Comparison of ENCODE assay signal across 24 cellular contexts in the genomic region with DNA sequence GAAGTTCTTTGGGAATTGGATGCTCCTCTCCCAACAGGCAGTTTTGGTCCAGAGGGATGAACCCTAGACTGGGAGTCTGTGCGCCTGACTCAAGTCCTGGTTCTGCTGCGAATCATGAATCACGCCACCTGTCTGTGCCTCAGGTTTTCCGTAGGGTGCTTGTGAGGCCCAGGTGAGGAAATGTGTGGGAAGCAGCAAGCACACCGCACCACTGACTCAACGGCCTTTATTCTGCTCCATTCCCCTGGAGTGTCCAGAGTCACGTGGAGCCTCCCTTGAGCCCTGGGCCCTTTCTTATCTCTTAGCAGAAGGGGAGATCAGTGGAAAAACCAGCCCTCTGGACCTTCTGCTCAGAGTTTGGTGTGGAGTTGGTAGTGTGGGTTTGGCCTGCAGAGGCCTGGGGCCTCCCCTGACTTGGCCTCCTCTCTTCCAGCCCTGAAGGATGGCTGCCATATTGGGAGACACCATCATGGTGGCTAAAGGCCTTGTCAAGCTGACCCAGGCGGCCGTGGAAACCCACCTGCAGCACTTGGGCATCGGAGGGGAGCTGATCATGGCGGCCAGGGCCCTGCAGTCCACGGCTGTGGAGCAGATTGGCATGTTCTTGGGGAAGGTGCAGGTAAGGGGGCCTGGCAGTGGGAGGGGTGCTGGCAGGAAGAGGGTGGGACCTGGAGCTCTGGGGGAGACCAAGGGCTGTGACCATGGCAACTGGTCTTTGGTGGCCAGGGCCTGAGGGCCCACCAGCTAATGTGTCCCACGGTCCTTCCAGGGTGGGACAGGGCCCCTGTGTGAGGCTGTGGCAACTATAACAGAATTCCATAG. TPM values are rescaled to one million over a fixed set of nuclear protein-coding genes. Genes with fewer than 3 reads are reported as not detected.
DNase-seq lines count a peak whose midpoint lies in the region; ATAC-seq and TF ChIP-seq lines count a peak whose summit lies in the region.
"Had no signal": no experiment of that assay in that cellular context is flagged by ENCODE, and none has a peak within 500 bp of the region (broad histone marks: within the 10 kb centered on the region; RNA-seq: fewer than 3 reads in every experiment).

No MANE protein-coding gene starts in this region.

- no peaks in the 10 kb centered on the region for H3K9me3 ChIP-seq in skeletal muscle tissue (ENCODE audit: control insufficient read depth in 3 of 3, low read length in 3 of 3)
- H3K9me3 ChIP-seq: left lung, prostate gland, SK-N-SH, transverse colon had no signal

- intact Hi-C loops in activated CD8-positive, alpha-beta T cell treated with anti-CD3 and anti-CD28 coated beads for 36 hours (cut with micrococcal nuclease) = no loop called here

- ATAC-seq in activated CD8-positive, alpha-beta T cell treated with anti-CD3 and anti-CD28 coated beads for 36 hours = peak; percentile 24
- ATAC-seq in activated CD8-positive, alpha-beta T cell treated with anti-CD3 and anti-CD28 coated beads, Interleukin-2, amount 10 ng/mL, durations not matched to agents 7 days and 5 days = no peak
- ATAC-seq in stimulated activated naive CD8-positive, alpha-beta T cell treated with anti-CD3 and anti-CD28 coated beads, Interleukin-15, Interleukin-2, amounts not matched to agents 100 U/mL and 50 U/mL, for 24 hours = peak; percentile 66
- ATAC-seq in stimulated activated naive CD8-positive, alpha-beta T cell treated with anti-CD3 and anti-CD28 coated beads, Interleukin-15, amount 100 ng/mL, for 72 hours = no peak
- ATAC-seq in HG02642 (IDR thresholded peaks at IDR 0.05; ENCODE audit: poor library complexity, unreplicated experiment) = no peak
- ATAC-seq in SK-N-SH treated with all-trans-retinoic acid at 6 μM for 48 hours = no peak
- ATAC-seq: activated CD8-positive, alpha-beta memory T cell treated with anti-CD3 and anti-CD28 coated beads, Interleukin-2, amount 10 ng/mL, durations not matched to agents 7 days and 5 days; left lung had no signal

- peaks cover 71 to 92% (median 86%) of the 10 kb centered on the region in 3 donors for H3K4me1 ChIP-seq in skeletal muscle tissue (ENCODE audit: control insufficient read depth in 3 of 3, insufficient read depth in 3 of 3, low read length in 3 of 3)
- H3K4me1 ChIP-seq: left lung, prostate gland, transverse colon had no signal

- no peak overlapping the region for H3K9ac ChIP-seq in skeletal muscle tissue (ENCODE audit: low read depth in 1 of 3, low read length in 3 of 3)
- H3K9ac ChIP-seq: SK-N-SH had no signal

- CTCF ChIA-PET in activated CD8-positive, alpha-beta T cell treated with anti-CD3 and anti-CD28 coated beads for 36 hours (lab: Charles Lee) = no interaction called here
- CTCF ChIA-PET in activated CD8-positive, alpha-beta T cell treated with anti-CD3 and anti-CD28 coated beads, Interleukin-2, amount 10 ng/mL, durations not matched to agents 7 days and 5 days (lab: Charles Lee) = no interaction called here

- no peaks in the 10 kb centered on the region for H3K27me3 ChIP-seq in skeletal muscle tissue (ENCODE audit: control insufficient read depth in 3 of 3, insufficient read depth in 3 of 3, low read length in 3 of 3)
- H3K27me3 ChIP-seq: left lung, transverse colon had no signal

- POLR2A ChIA-PET in activated CD8-positive, alpha-beta T cell treated with anti-CD3 and anti-CD28 coated beads for 36 hours (lab: Charles Lee) = no interaction called here
- POLR2A ChIA-PET in activated CD8-positive, alpha-beta T cell treated with anti-CD3 and anti-CD28 coated beads, Interleukin-2, amount 10 ng/mL, durations not matched to agents 7 days and 5 days (lab: Charles Lee) = interaction anchor here (0.7 kb wide), 1 partner anchor 26 kb away, joined by 3 read pairs; no protein-coding TSS in a partner anchor

- H3K27me3 Mint-ChIP-seq in activated CD8-positive, alpha-beta T cell treated with anti-CD3 and anti-CD28 coated beads for 36 hours = no peaks in the 10 kb centered on the region
- no peaks in the 10 kb centered on the region for H3K27me3 Mint-ChIP-seq in activated CD8-positive, alpha-beta T cell treated with anti-CD3 and anti-CD28 coated beads, Interleukin-2, amount 10 ng/mL, durations not matched to agents 7 days and 5 days (ENCODE audit: low read depth)
- no peaks in the 10 kb centered on the region for H3K27me3 Mint-ChIP-seq in stimulated activated naive CD8-positive, alpha-beta T cell treated with anti-CD3 and anti-CD28 coated beads, Interleukin-15, amount 100 ng/mL, for 72 hours
- H3K27me3 Mint-ChIP-seq: activated B cell treated with CpG ODN at 0.5 μM for 24 hours; activated CD8-positive, alpha-beta memory T cell treated with anti-CD3 and anti-CD28 coated beads, Interleukin-2, amount 10 ng/mL, durations not matched to agents 7 days and 5 days; CD4-positive, alpha-beta memory T cell; central memory CD8-positive, alpha-beta T cell; IgD-negative memory B cell; naive B cell had no signal

- peaks cover 28% of the 10 kb centered on the region for H3K4me1 Mint-ChIP-seq in activated CD8-positive, alpha-beta T cell treated with anti-CD3 and anti-CD28 coated beads for 36 hours (ENCODE audit: low read depth)
- H3K4me1 Mint-ChIP-seq in activated CD8-positive, alpha-beta T cell treated with anti-CD3 and anti-CD28 coated beads, Interleukin-2, amount 10 ng/mL, durations not matched to agents 7 days and 5 days (ENCODE audit: low read depth) = no peaks in the 10 kb centered on the region
- peaks cover 47% of the 10 kb centered on the region for H3K4me1 Mint-ChIP-seq in stimulated activated naive CD8-positive, alpha-beta T cell treated with anti-CD3 and anti-CD28 coated beads, Interleukin-15, amount 100 ng/mL, for 72 hours
- H3K4me1 Mint-ChIP-seq: activated CD8-positive, alpha-beta memory T cell treated with anti-CD3 and anti-CD28 coated beads, Interleukin-2, amount 10 ng/mL, durations not matched to agents 7 days and 5 days; mesothelial cell of epicardium had no signal

- peaks cover 31 to 44% (median 37%) of the 10 kb centered on the region in 3 donors for H3K36me3 ChIP-seq in skeletal muscle tissue (ENCODE audit: control insufficient read depth in 3 of 3, insufficient read depth in 3 of 3, low read length in 3 of 3)
- H3K36me3 ChIP-seq: prostate gland had no signal

- H3K27ac ChIP-seq in skeletal muscle tissue (ENCODE audit: low read depth, low read length) = peak overlapping the region; percentile 9
- H3K27ac ChIP-seq: left lung, PC-9, prostate gland, transverse colon had no signal

- no peak for TF ChIP-seq CTCF in activated CD8-positive, alpha-beta T cell treated with anti-CD3 and anti-CD28 coated beads for 36 hours (IDR thresholded peaks at IDR 0.05)

- no peak overlapping the region for H3K27ac Mint-ChIP-seq in activated CD8-positive, alpha-beta T cell treated with anti-CD3 and anti-CD28 coated beads for 36 hours
- no peak overlapping the region for H3K27ac Mint-ChIP-seq in activated CD8-positive, alpha-beta T cell treated with anti-CD3 and anti-CD28 coated beads, Interleukin-2, amount 10 ng/mL, durations not matched to agents 7 days and 5 days
- no peak overlapping the region for H3K27ac Mint-ChIP-seq in stimulated activated naive CD8-positive, alpha-beta T cell treated with anti-CD3 and anti-CD28 coated beads, Interleukin-15, amount 100 ng/mL, for 72 hours
- H3K27ac Mint-ChIP-seq: activated B cell treated with CpG ODN at 0.5 μM for 24 hours; activated CD8-positive, alpha-beta memory T cell treated with anti-CD3 and anti-CD28 coated beads, Interleukin-2, amount 10 ng/mL, durations not matched to agents 7 days and 5 days; CD4-positive, alpha-beta memory T cell; IgD-negative memory B cell; mesothelial cell of epicardium; naive B cell; T-helper 1 cell treated with Interleukin-12 subunit alpha and Interleukin-12 subunit beta and Interleukin-4 antibody, amounts not matched to agents 30 μg/mL and 1 μg/mL, for 36 hours had no signal

- H3K4me3 Mint-ChIP-seq in activated CD8-positive, alpha-beta T cell treated with anti-CD3 and anti-CD28 coated beads for 36 hours = no peak overlapping the region
- H3K4me3 Mint-ChIP-seq in activated CD8-positive, alpha-beta T cell treated with anti-CD3 and anti-CD28 coated beads, Interleukin-2, amount 10 ng/mL, durations not matched to agents 7 days and 5 days = no peak overlapping the region
- H3K4me3 Mint-ChIP-seq in stimulated activated naive CD8-positive, alpha-beta T cell treated with anti-CD3 and anti-CD28 coated beads, Interleukin-15, amount 100 ng/mL, for 72 hours = no peak overlapping the region
- H3K4me3 Mint-ChIP-seq: activated B cell treated with CpG ODN at 0.5 μM for 24 hours; activated CD8-positive, alpha-beta memory T cell treated with anti-CD3 and anti-CD28 coated beads, Interleukin-2, amount 10 ng/mL, durations not matched to agents 7 days and 5 days; CD4-positive, alpha-beta memory T cell; central memory CD8-positive, alpha-beta T cell; mesothelial cell of epicardium; naive B cell; T-helper 1 cell treated with Interleukin-12 subunit alpha and Interleukin-12 subunit beta and Interleukin-4 antibody, amounts not matched to agents 30 μg/mL and 1 μg/mL, for 36 hours had no signal

- H3K9me3 Mint-ChIP-seq in activated CD8-positive, alpha-beta T cell treated with anti-CD3 and anti-CD28 coated beads for 36 hours = peaks cover 2% of the 10 kb centered on the region
- H3K9me3 Mint-ChIP-seq in activated CD8-positive, alpha-beta T cell treated with anti-CD3 and anti-CD28 coated beads, Interleukin-2, amount 10 ng/mL, durations not matched to agents 7 days and 5 days (ENCODE audit: insufficient read depth) = peaks cover 13% of the 10 kb centered on the region
- H3K9me3 Mint-ChIP-seq in stimulated activated naive CD8-positive, alpha-beta T cell treated with anti-CD3 and anti-CD28 coated beads, Interleukin-15, amount 100 ng/mL, for 72 hours = peaks cover 4 to 24% of the 10 kb centered on the region in 2 donors
- H3K9me3 Mint-ChIP-seq: activated B cell treated with CpG ODN at 0.5 μM for 24 hours, IgD-negative memory B cell had no signal

- H3K36me3 Mint-ChIP-seq in activated CD8-positive, alpha-beta T cell treated with anti-CD3 and anti-CD28 coated beads for 36 hours (ENCODE audit: low read depth) = peaks cover 11% of the 10 kb centered on the region
- H3K36me3 Mint-ChIP-seq in activated CD8-positive, alpha-beta T cell treated with anti-CD3 and anti-CD28 coated beads, Interleukin-2, amount 10 ng/mL, durations not matched to agents 7 days and 5 days (ENCODE audit: low read depth) = peaks cover 2% of the 10 kb centered on the region

- peak; percentile 33 for DNase-seq in activated CD8-positive, alpha-beta T cell treated with anti-CD3 and anti-CD28 coated beads for 36 hours
- DNase-seq in activated CD8-positive, alpha-beta T cell treated with anti-CD3 and anti-CD28 coated beads, Interleukin-2, amount 10 ng/mL, durations not matched to agents 7 days and 5 days = no peak
- DNase-seq in stimulated activated naive CD8-positive, alpha-beta T cell treated with anti-CD3 and anti-CD28 coated beads, Interleukin-15, Interleukin-2, amounts not matched to agents 100 U/mL and 50 U/mL, for 24 hours = peak; percentile 21
- DNase-seq in stimulated activated naive CD8-positive, alpha-beta T cell treated with anti-CD3 and anti-CD28 coated beads, Interleukin-15, amount 100 ng/mL, for 72 hours = no peak
- no peak for DNase-seq in dermis blood vessel endothelial cell
- DNase-seq: activated B cell treated with CpG ODN at 0.5 μM for 24 hours; activated CD8-positive, alpha-beta memory T cell treated with anti-CD3 and anti-CD28 coated beads, Interleukin-2, amount 10 ng/mL, durations not matched to agents 7 days and 5 days; CD4-positive, alpha-beta memory T cell; glutamatergic neuron; GOT3; naive B cell; nucleus accumbens; PC-9; SK-N-SH; transverse colon had no signal

- H3K4me3 ChIP-seq in skeletal muscle tissue (ENCODE audit: low read length in 3 of 3) = no peak overlapping the region
- H3K4me3 ChIP-seq: left lung, PC-9, prostate gland, transverse colon had no signal

RNA-seq across cellular contexts. Expression of a gene that starts 21.1 kb away (rescaled TPM):
- total RNA-seq in activated CD8-positive, alpha-beta T cell treated with anti-CD3 and anti-CD28 coated beads for 36 hours = 10 to 100 TPM; 25.3 to 27.2 TPM
- 10 to 100 TPM; 12.1 to 16.4 TPM for total RNA-seq in activated CD8-positive, alpha-beta T cell treated with anti-CD3 and anti-CD28 coated beads, Interleukin-2, amount 10 ng/mL, durations not matched to agents 7 days and 5 days
- 64.7 TPM for total RNA-seq in skeletal muscle tissue
- total RNA-seq in dermis blood vessel endothelial cell = 25.7 and 37.4 TPM in 2 replicates

Comparison
In these comparisons a context has a peak if more than half of its experiments do, and no peak if none do; other contexts are left out.
1. ATAC-seq: peak in activated CD8-positive, alpha-beta T cell treated with anti-CD3 and anti-CD28 coated beads for 36 hours (single experiment) and stimulated activated naive CD8-positive, alpha-beta T cell treated with anti-CD3 and anti-CD28 coated beads, Interleukin-15, Interleukin-2, amounts not matched to agents 100 U/mL and 50 U/mL, for 24 hours (single experiment); none in activated CD8-positive, alpha-beta T cell treated with anti-CD3 and anti-CD28 coated beads, Interleukin-2, amount 10 ng/mL, durations not matched to agents 7 days and 5 days (single experiment), stimulated activated naive CD8-positive, alpha-beta T cell treated with anti-CD3 and anti-CD28 coated beads, Interleukin-15, amount 100 ng/mL, for 72 hours (single experiment), HG02642 (single experiment) and SK-N-SH treated with all-trans-retinoic acid at 6 μM for 48 hours (single experiment).
2. DNase-seq: peak in activated CD8-positive, alpha-beta T cell treated with anti-CD3 and anti-CD28 coated beads for 36 hours (single experiment) and stimulated activated naive CD8-positive, alpha-beta T cell treated with anti-CD3 and anti-CD28 coated beads, Interleukin-15, Interleukin-2, amounts not matched to agents 100 U/mL and 50 U/mL, for 24 hours (single experiment); none in activated CD8-positive, alpha-beta T cell treated with anti-CD3 and anti-CD28 coated beads, Interleukin-2, amount 10 ng/mL, durations not matched to agents 7 days and 5 days (single experiment), stimulated activated naive CD8-positive, alpha-beta T cell treated with anti-CD3 and anti-CD28 coated beads, Interleukin-15, amount 100 ng/mL, for 72 hours (0 of 2) and dermis blood vessel endothelial cell (single experiment).